Comparison of ENCODE assay signal across 13 cellular contexts in genomic region chr6:1665214-1665613, GRCh38. TPM values are rescaled to one million over a fixed set of nuclear protein-coding genes. Genes with fewer than 3 reads are reported as not detected.
A peak's percentile ranks its signal among the peaks of the same experiment; 100 is the strongest.
DNase-seq lines count a peak whose midpoint lies in the region; ATAC-seq and TF ChIP-seq lines count a peak whose summit lies in the region.
"Had no signal": no experiment of that assay in that cellular context is flagged by ENCODE, and none has a peak within 500 bp of the region (broad histone marks: within the 10 kb centered on the region; RNA-seq: fewer than 3 reads in every experiment).

No MANE protein-coding gene starts in this region.

- peak overlapping the region; percentile 8; the same call in 1 of the 2 replicates for H3K9ac ChIP-seq in SU-DHL-6 (ENCODE audit: low read length)
- H3K9ac ChIP-seq: GM23248 had no signal

- peaks cover 49% of the 10 kb centered on the region for H3K4me1 Mint-ChIP-seq in HFFc6 (ENCODE audit: low read depth)
- H3K4me1 Mint-ChIP-seq: CD4-positive, CD25-positive, alpha-beta regulatory T cell had no signal

- H3K36me3 Mint-ChIP-seq in HFFc6 (ENCODE audit: low read depth), result no peaks in the 10 kb centered on the region
- H3K36me3 Mint-ChIP-seq: activated CD4-positive, alpha-beta memory T cell treated with anti-CD3 and anti-CD28 coated beads for 36 hours had no signal

- H3K27ac Mint-ChIP-seq in HFFc6, result no peak overlapping the region
- H3K27ac Mint-ChIP-seq: activated CD4-positive, alpha-beta memory T cell treated with anti-CD3 and anti-CD28 coated beads for 36 hours; CD4-positive, CD25-positive, alpha-beta regulatory T cell had no signal

- no peaks in the 10 kb centered on the region for H3K27me3 ChIP-seq in SU-DHL-6 (ENCODE audit: low read length)

- TF ChIP-seq CTCF in SU-DHL-6 (IDR thresholded peaks at IDR 0.05; ENCODE audit: insufficient read depth, low read length, poor library complexity, severe bottlenecking) (no peak), HFFc6 (IDR thresholded peaks at IDR 0.05) (no peak)

- no peak for TF ChIP-seq POLR2A in GM18505 (IDR thresholded peaks at IDR 0.05; ENCODE audit: borderline replicate concordance, extremely low read depth, insufficient read depth, insufficient read length)

- no peaks in the 10 kb centered on the region for H3F3A ChIP-seq in SU-DHL-6 (ENCODE audit: insufficient read depth)

- ATAC-seq in GM18505 (IDR thresholded peaks at IDR 0.05; ENCODE audit: unreplicated experiment), result peak; percentile 95
- ATAC-seq in GM21447 (IDR thresholded peaks at IDR 0.05; ENCODE audit: unreplicated experiment), result peak; percentile 93
- peak; percentile 95 for ATAC-seq in HG03135 (IDR thresholded peaks at IDR 0.05; ENCODE audit: unreplicated experiment)
- ATAC-seq: Right ventricle myocardium inferior had no signal

- no peaks in the 10 kb centered on the region for H3K36me3 ChIP-seq in SU-DHL-6 (ENCODE audit: low read length)

- H4K20me1 ChIP-seq in SU-DHL-6 (ENCODE audit: low read depth, low read length), result no peaks in the 10 kb centered on the region

- no peaks in the 10 kb centered on the region for H3K9me2 ChIP-seq in SU-DHL-6 (replicated peaks; ENCODE audit: insufficient read depth, low read length)

- no peak overlapping the region for H2AFZ ChIP-seq in SU-DHL-6 (ENCODE audit: low read depth, low read length, severe bottlenecking)
- H2AFZ ChIP-seq: GM23248 had no signal

- no peak overlapping the region for H3K4me3 Mint-ChIP-seq in HFFc6
- H3K4me3 Mint-ChIP-seq: activated CD4-positive, alpha-beta memory T cell treated with anti-CD3 and anti-CD28 coated beads for 36 hours; CD4-positive, CD25-positive, alpha-beta regulatory T cell had no signal

- H3K27ac ChIP-seq in SU-DHL-6 (ENCODE audit: low read depth, low read length), result peak overlapping the region; percentile 38
- H3K27ac ChIP-seq: GM23248 had no signal

- H3K4me2 ChIP-seq in SU-DHL-6 (ENCODE audit: low read depth, low read length, poor library complexity, severe bottlenecking), result peak overlapping the region; percentile 42

- H3K27me3 Mint-ChIP-seq in HFFc6 (ENCODE audit: insufficient read depth), result peaks cover 4% of the 10 kb centered on the region; the same call in 1 of the 2 replicates
- H3K27me3 Mint-ChIP-seq: activated CD4-positive, alpha-beta memory T cell treated with anti-CD3 and anti-CD28 coated beads for 36 hours; CD4-positive, CD25-positive, alpha-beta regulatory T cell had no signal

- H3K79me2 ChIP-seq in SU-DHL-6 (ENCODE audit: insufficient read depth, low read length), result no peaks in the 10 kb centered on the region

- H3K9me3 ChIP-seq in SU-DHL-6 (ENCODE audit: insufficient read depth, low read length), result no peaks in the 10 kb centered on the region

- H3K4me3 ChIP-seq in SU-DHL-6 (ENCODE audit: insufficient read depth, low read length, poor library complexity, severe bottlenecking), result no peak overlapping the region
- H3K4me3 ChIP-seq: GM23248 had no signal

- no peaks in the 10 kb centered on the region for H3K9me3 Mint-ChIP-seq in HFFc6
- H3K9me3 Mint-ChIP-seq: activated CD4-positive, alpha-beta memory T cell treated with anti-CD3 and anti-CD28 coated beads for 36 hours; CD4-positive, CD25-positive, alpha-beta regulatory T cell had no signal

- DNase-seq in KG1 (lab: John Stamatoyannopoulos, UW) (no peak), H4 (ENCODE audit: low spot score) (no peak), HFFc6 (no peak), amygdala (lab: John Stamatoyannopoulos, UW) (no peak)
- DNase-seq: activated CD4-positive, alpha-beta memory T cell treated with anti-CD3 and anti-CD28 coated beads for 36 hours; CD4-positive, CD25-positive, alpha-beta regulatory T cell; GM23248; NCI-H1105 had no signal

RNA-seq across cellular contexts. Expression of gene FOXC1, which starts 55.5 kb away (rescaled TPM):
- total RNA-seq in H4 (2014; rRNA removed; shearing (Covaris generic)), result 4.8 and 4.9 TPM in 2 replicates
- 10 to 100 TPM; 15.8 to 18.0 (median 16.9) TPM for total RNA-seq in HFFc6 (2021; fragmentation: NEBNext Ultra II Directional; extraction: Animal tissue kit (Norgen Biotek cat#: 25700))
- total RNA-seq: CD4-positive, CD25-positive, alpha-beta regulatory T cell had no signal
